12 cellular contexts compared by ENCODE assay signal in genomic region chr5:132394681-132395259, GRCh38. TPM values are rescaled to one million over a fixed set of nuclear protein-coding genes. Genes with fewer than 3 reads are reported as not detected.
DNase-seq lines count a peak whose midpoint lies in the region; ATAC-seq and TF ChIP-seq lines count a peak whose summit lies in the region.
"Had no signal": no experiment of that assay in that cellular context is flagged by ENCODE, and none has a peak within 500 bp of the region (broad histone marks: within the 10 kb centered on the region; RNA-seq: fewer than 3 reads in every experiment).

No MANE protein-coding gene starts in this region.

- TF ChIP-seq CTCF in Peyer's patch (IDR thresholded peaks at IDR 0.05) (no peak), SK-N-SH (IDR thresholded peaks at IDR 0.05) (no peak), omental fat pad (IDR thresholded peaks at IDR 0.05) (no peak)

- no peaks in the 10 kb centered on the region for H3K9me2 ChIP-seq in SK-N-SH

- TF ChIP-seq RAD21 in SK-N-SH (IDR thresholded peaks at IDR 0.05; ENCODE audit: low read length): no peak

- peak overlapping the region; percentile 69 for H3K27ac Mint-ChIP-seq in activated naive CD4-positive, alpha-beta T cell treated with anti-CD3 and anti-CD28 coated beads, Interleukin-2, amount 50 U/mL, for 24 hours
- no peak overlapping the region for H3K27ac Mint-ChIP-seq in activated naive CD4-positive, alpha-beta T cell treated with anti-CD3 and anti-CD28 coated beads for 36 hours

- H3K9ac ChIP-seq in stomach smooth muscle (ENCODE audit: low read length in 2 of 2): peak overlapping the region in 1 of 2 donors; percentile 6
- no peak overlapping the region for H3K9ac ChIP-seq in SK-N-SH

- no peaks in the 10 kb centered on the region for H3K79me2 ChIP-seq in SK-N-SH (ENCODE audit: insufficient read depth)

- H3K27ac ChIP-seq in Peyer's patch: peak overlapping the region in 1 of 4 donors; percentile 53
- peak overlapping the region; percentile 80 for H3K27ac ChIP-seq in stomach smooth muscle (ENCODE audit: low read length)
- H3K27ac ChIP-seq in SK-N-SH (ENCODE audit: low read depth in 2 of 2, low read length in 1 of 2): no peak overlapping the region
- H3K27ac ChIP-seq: left lung had no signal

- no peak overlapping the region for H3K4me2 ChIP-seq in SK-N-SH

- CTCF ChIA-PET in activated naive CD4-positive, alpha-beta T cell treated with anti-CD3 and anti-CD28 coated beads for 36 hours (lab: Charles Lee): interaction anchor here (0.9 to 20.9 kb wide), 5 partner anchors 8 to 106 kb away, joined by 3 to 466 read pairs (median 5); no protein-coding TSS in a partner anchor
- CTCF ChIA-PET in SK-N-SH (lab: Yijun Ruan, JAX): interaction anchor here (1.1 to 2.2 kb wide), 5 partner anchors 8 to 106 kb away, joined by 3 to 12 read pairs (median 7); no protein-coding TSS in a partner anchor

- WGBS in SK-N-SH (ENCODE audit: low lambda C conversion rate): 72% methylated on average over 4 of the region's 4 CpGs

- no peak overlapping the region for H3K4me3 Mint-ChIP-seq in activated naive CD4-positive, alpha-beta T cell treated with anti-CD3 and anti-CD28 coated beads, Interleukin-2, amount 50 U/mL, for 24 hours
- no peak overlapping the region for H3K4me3 Mint-ChIP-seq in activated naive CD4-positive, alpha-beta T cell treated with anti-CD3 and anti-CD28 coated beads for 36 hours

- H3K36me3 ChIP-seq in Peyer's patch: peaks cover 0 to 40% (median 0%) of the 10 kb centered on the region in 3 donors
- peaks cover 4 to 11% of the 10 kb centered on the region in 2 donors for H3K36me3 ChIP-seq in stomach smooth muscle (ENCODE audit: control insufficient read depth in 2 of 2, insufficient read depth in 2 of 2, low read length in 2 of 2)
- H3K36me3 ChIP-seq in SK-N-SH (replicated peaks in 1 of 2; ENCODE audit: control insufficient read depth in 1 of 2, insufficient read depth in 2 of 2, low read length in 1 of 2): peaks cover 7 to 29% of the 10 kb centered on the region in 2 experiments

- no peak overlapping the region for H3K4me3 ChIP-seq in Peyer's patch
- no peak overlapping the region for H3K4me3 ChIP-seq in stomach smooth muscle (ENCODE audit: low read length in 2 of 2)
- H3K4me3 ChIP-seq in SK-N-SH (ENCODE audit: low read depth in 2 of 2, low read length in 1 of 2): no peak overlapping the region
- H3K4me3 ChIP-seq: K562, left lung had no signal

- TF ChIP-seq EP300 in SK-N-SH (IDR thresholded peaks at IDR 0.05; ENCODE audit: borderline replicate concordance in 1 of 2, low read depth in 1 of 2, low read length in 1 of 2): no peak

- no peaks in the 10 kb centered on the region for H3K9me3 Mint-ChIP-seq in activated naive CD4-positive, alpha-beta T cell treated with anti-CD3 and anti-CD28 coated beads, Interleukin-2, amount 50 U/mL, for 24 hours
- no peaks in the 10 kb centered on the region for H3K9me3 Mint-ChIP-seq in activated naive CD4-positive, alpha-beta T cell treated with anti-CD3 and anti-CD28 coated beads for 36 hours

- peaks cover 7% of the 10 kb centered on the region for H3K36me3 Mint-ChIP-seq in activated naive CD4-positive, alpha-beta T cell treated with anti-CD3 and anti-CD28 coated beads, Interleukin-2, amount 50 U/mL, for 24 hours
- H3K36me3 Mint-ChIP-seq in activated naive CD4-positive, alpha-beta T cell treated with anti-CD3 and anti-CD28 coated beads for 36 hours (ENCODE audit: low read depth): peaks cover 2% of the 10 kb centered on the region

- no peak overlapping the region for H2AFZ ChIP-seq in SK-N-SH (ENCODE audit: low read depth)

- H4K20me1 ChIP-seq in SK-N-SH (ENCODE audit: insufficient read depth): no peaks in the 10 kb centered on the region

- no peaks in the 10 kb centered on the region for H3K27me3 ChIP-seq in Peyer's patch
- H3K27me3 ChIP-seq in stomach smooth muscle (ENCODE audit: control insufficient read depth in 1 of 2, insufficient read depth in 2 of 2, low read length in 2 of 2): no peaks in the 10 kb centered on the region
- no peaks in the 10 kb centered on the region; the same call in 1 of the 2 replicates for H3K27me3 ChIP-seq in SK-N-SH (ENCODE audit: insufficient read depth)
- H3K27me3 ChIP-seq: left lung had no signal

- H3K4me1 ChIP-seq in Peyer's patch (peaks cover 0 to 3% (median 0%) of the 10 kb centered on the region in 4 donors), stomach smooth muscle (ENCODE audit: control insufficient read depth, insufficient read depth, low read length) (peaks cover 29% of the 10 kb centered on the region), SK-N-SH (ENCODE audit: control insufficient read depth in 1 of 2, insufficient read depth in 2 of 2, low read depth in 1 of 2, low read length in 1 of 2) (peaks cover 2 to 9% of the 10 kb centered on the region in 2 experiments; a peak in 2 of 4 replicates)

- TF ChIP-seq POLR2A in Peyer's patch (IDR thresholded peaks at IDR 0.05): no peak

- no peak for DNase-seq in activated naive CD4-positive, alpha-beta T cell treated with anti-CD3 and anti-CD28 coated beads for 36 hours
- DNase-seq in Peyer's patch: peak in 2 of 3 donors; percentile 43 to 48
- DNase-seq in hippocampal formation (lab: John Stamatoyannopoulos, UW): no peak
- no peak for DNase-seq in SK-N-SH
- DNase-seq in omental fat pad (ENCODE audit: low spot score): no peak
- DNase-seq: activated effector memory CD4-positive, alpha-beta T cell treated with Interleukin-2 at 50 U/mL for 16 hours; effector memory CD4-positive, alpha-beta T cell; left lung had no signal

- H3K9me3 ChIP-seq in Peyer's patch (no peaks in the 10 kb centered on the region), stomach smooth muscle (ENCODE audit: control insufficient read depth in 2 of 2, low read length in 2 of 2) (no peaks in the 10 kb centered on the region), SK-N-SH (no peaks in the 10 kb centered on the region)
- H3K9me3 ChIP-seq: left lung had no signal

- intact Hi-C loops in activated naive CD4-positive, alpha-beta T cell treated with anti-CD3 and anti-CD28 coated beads for 36 hours (cut with micrococcal nuclease): no loop called here

- POLR2A ChIA-PET in SK-N-SH (lab: Yijun Ruan, JAX): no interaction called here

- peak; percentile 54 for ATAC-seq in HG03108 (IDR thresholded peaks at IDR 0.05; ENCODE audit: unreplicated experiment)
- ATAC-seq in omental fat pad (ENCODE audit: low FRiP score): no peak
- ATAC-seq: K562, left lung had no signal

- H3K27me3 Mint-ChIP-seq in activated naive CD4-positive, alpha-beta T cell treated with anti-CD3 and anti-CD28 coated beads, Interleukin-2, amount 50 U/mL, for 24 hours: no peaks in the 10 kb centered on the region
- H3K27me3 Mint-ChIP-seq in activated naive CD4-positive, alpha-beta T cell treated with anti-CD3 and anti-CD28 coated beads for 36 hours (ENCODE audit: low read depth): no peaks in the 10 kb centered on the region

- H3F3A ChIP-seq in SK-N-SH (replicated peaks; ENCODE audit: insufficient read depth): peaks cover 7% of the 10 kb centered on the region

- H3K4me1 Mint-ChIP-seq in activated naive CD4-positive, alpha-beta T cell treated with anti-CD3 and anti-CD28 coated beads, Interleukin-2, amount 50 U/mL, for 24 hours: peaks cover 98% of the 10 kb centered on the region
- H3K4me1 Mint-ChIP-seq in activated naive CD4-positive, alpha-beta T cell treated with anti-CD3 and anti-CD28 coated beads for 36 hours (ENCODE audit: low read depth): peaks cover 64% of the 10 kb centered on the region

TF ChIP-seq in SK-N-SH, 30 proteins besides CTCF, POLR2A, EP300 and RAD21 (continues in another document):
- TF ChIP-seq SMC3 (IDR thresholded peaks at IDR 0.05; ENCODE audit: low read depth, low read length) (no peak), ELF1 (IDR thresholded peaks at IDR 0.05) (no peak), NRF1 (IDR thresholded peaks at IDR 0.05; ENCODE audit: low read depth, low read length) (no peak), GATA2 (CRISPR knock-in tag; IDR thresholded peaks at IDR 0.05) (no peak), TAF1 (IDR thresholded peaks at IDR 0.05; ENCODE audit: borderline replicate concordance, low read depth, low read length) (no peak), MAX (IDR thresholded peaks at IDR 0.05; ENCODE audit: low read depth) (no peak), GABPA (IDR thresholded peaks at IDR 0.05; ENCODE audit: low read depth) (no peak), TCF12 (IDR thresholded peaks at IDR 0.05) (no peak)
- TF ChIP-seq, protein P1, sequence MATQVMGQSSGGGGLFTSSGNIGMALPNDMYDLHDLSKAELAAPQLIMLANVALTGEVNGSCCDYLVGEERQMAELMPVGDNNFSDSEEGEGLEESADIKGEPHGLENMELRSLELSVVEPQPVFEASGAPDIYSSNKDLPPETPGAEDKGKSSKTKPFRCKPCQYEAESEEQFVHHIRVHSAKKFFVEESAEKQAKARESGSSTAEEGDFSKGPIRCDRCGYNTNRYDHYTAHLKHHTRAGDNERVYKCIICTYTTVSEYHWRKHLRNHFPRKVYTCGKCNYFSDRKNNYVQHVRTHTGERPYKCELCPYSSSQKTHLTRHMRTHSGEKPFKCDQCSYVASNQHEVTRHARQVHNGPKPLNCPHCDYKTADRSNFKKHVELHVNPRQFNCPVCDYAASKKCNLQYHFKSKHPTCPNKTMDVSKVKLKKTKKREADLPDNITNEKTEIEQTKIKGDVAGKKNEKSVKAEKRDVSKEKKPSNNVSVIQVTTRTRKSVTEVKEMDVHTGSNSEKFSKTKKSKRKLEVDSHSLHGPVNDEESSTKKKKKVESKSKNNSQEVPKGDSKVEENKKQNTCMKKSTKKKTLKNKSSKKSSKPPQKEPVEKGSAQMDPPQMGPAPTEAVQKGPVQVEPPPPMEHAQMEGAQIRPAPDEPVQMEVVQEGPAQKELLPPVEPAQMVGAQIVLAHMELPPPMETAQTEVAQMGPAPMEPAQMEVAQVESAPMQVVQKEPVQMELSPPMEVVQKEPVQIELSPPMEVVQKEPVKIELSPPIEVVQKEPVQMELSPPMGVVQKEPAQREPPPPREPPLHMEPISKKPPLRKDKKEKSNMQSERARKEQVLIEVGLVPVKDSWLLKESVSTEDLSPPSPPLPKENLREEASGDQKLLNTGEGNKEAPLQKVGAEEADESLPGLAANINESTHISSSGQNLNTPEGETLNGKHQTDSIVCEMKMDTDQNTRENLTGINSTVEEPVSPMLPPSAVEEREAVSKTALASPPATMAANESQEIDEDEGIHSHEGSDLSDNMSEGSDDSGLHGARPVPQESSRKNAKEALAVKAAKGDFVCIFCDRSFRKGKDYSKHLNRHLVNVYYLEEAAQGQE (IDR thresholded peaks at IDR 0.05; ENCODE audit: low read depth, low read length): no peak

RNA-seq across cellular contexts. Expression of gene SLC22A5, which starts 25.3 kb away (rescaled TPM):
- 1 to 10 TPM; 3.1 to 3.6 TPM for total RNA-seq in activated naive CD4-positive, alpha-beta T cell treated with anti-CD3 and anti-CD28 coated beads for 36 hours
- 100 to 1,000 TPM in 2 of 4 donors, 10 to 100 TPM in 2; 25.6 to 152 (median 110) TPM for total RNA-seq in Peyer's patch
- polyA plus RNA-seq in SK-N-SH (2012; rRNA removed): 8.3 and 12.3 TPM in 2 replicates
- polyA plus RNA-seq in SK-N-SH (2012; cell fraction: cytosol; rRNA removed): 4.2 and 6.6 TPM in 2 replicates
- polyA plus RNA-seq in SK-N-SH (2012; cell fraction: nucleus; rRNA removed): 25.1 and 38.8 TPM in 2 replicates
- 10 to 100 TPM in 3 of 4 donors, 1 to 10 TPM in 1; 7.6 to 38.7 (median 28.6) TPM for total RNA-seq in omental fat pad

Comparison
In these comparisons a context has a peak if more than half of its experiments do, and no peak if none do; other contexts are left out.
1. DNase-seq: peak in Peyer's patch (2 of 3); none in activated naive CD4-positive, alpha-beta T cell treated with anti-CD3 and anti-CD28 coated beads for 36 hours (single experiment), hippocampal formation (0 of 2), SK-N-SH (single experiment) and omental fat pad (single experiment).